In genomic region chr5:125410501-125411162, GRCh38 we compare ENCODE assay signal across 8 cellular contexts.
DNase-seq lines count a peak whose midpoint lies in the region; ATAC-seq and TF ChIP-seq lines count a peak whose summit lies in the region.

No MANE protein-coding gene starts in this region.

- no peaks in the 10 kb centered on the region for H3K9me3 ChIP-seq in tibial artery

- POLR2A ChIA-PET in WTC11 (lab: Charles Lee): no interaction called here

- no peaks in the 10 kb centered on the region for H3K27me3 ChIP-seq in tibial artery

- 0 out of 2 replicates have a peak, but pooled peaks cover 3% of the 10 kb centered on the region for H3K36me3 Mint-ChIP-seq in WTC11
- H3K36me3 Mint-ChIP-seq in activated T-cell treated with anti-CD3 and anti-CD28 coated beads, Interleukin-2, amount 50 U/mL, for 72 hours (ENCODE audit: insufficient read depth in 2 of 2): no peaks in the 10 kb centered on the region

- TF ChIP-seq CTCF in WTC11 (IDR thresholded peaks at IDR 0.05): no peak
- no peak for TF ChIP-seq CTCF in tibial artery (IDR thresholded peaks at IDR 0.05)

- no peaks in the 10 kb centered on the region for H3K36me3 ChIP-seq in tibial artery

- no peaks in the 10 kb centered on the region for H3K27me3 Mint-ChIP-seq in WTC11 (ENCODE audit: low read depth)
- H3K27me3 Mint-ChIP-seq in activated T-cell treated with anti-CD3 and anti-CD28 coated beads, Interleukin-2, amount 50 U/mL, for 72 hours (ENCODE audit: low read depth): no peaks in the 10 kb centered on the region

- intact Hi-C loops in tibial artery (cut with DNase I; ENCODE audit: low total_unique reads): no loop called here

- H3K4me3 Mint-ChIP-seq in WTC11: no peak overlapping the region
- H3K4me3 Mint-ChIP-seq in activated T-cell treated with anti-CD3 and anti-CD28 coated beads, Interleukin-2, amount 50 U/mL, for 72 hours: no peak overlapping the region

- H3K4me1 Mint-ChIP-seq in WTC11: peaks cover 74% of the 10 kb centered on the region
- peaks cover 7% of the 10 kb centered on the region for H3K4me1 Mint-ChIP-seq in activated T-cell treated with anti-CD3 and anti-CD28 coated beads, Interleukin-2, amount 50 U/mL, for 72 hours (ENCODE audit: low read depth)

- H3K9me3 Mint-ChIP-seq in WTC11: peaks cover 9% of the 10 kb centered on the region; the same call in 1 of the 2 replicates
- peaks cover 0 to 2% of the 10 kb centered on the region in 2 donors for H3K9me3 Mint-ChIP-seq in activated T-cell treated with anti-CD3 and anti-CD28 coated beads, Interleukin-2, amount 50 U/mL, for 72 hours

- H3K4me1 ChIP-seq in tibial artery: peaks cover 0 to 50% (median 29%) of the 10 kb centered on the region in 4 donors

- DNase-seq in DMS53 (lab: John Stamatoyannopoulos, UW) (peak; percentile 47), DMS53 treated with DMSO at 0.1 percent for 48 hours (lab: John Stamatoyannopoulos, UW; ENCODE audit: unreplicated experiment) (no peak), WTC11 (ENCODE audit: low spot score) (no peak), inferior parietal cortex (ENCODE audit: extremely low spot score) (peak; percentile 65), tibial artery (no peak), cerebellar nuclear complex (lab: John Stamatoyannopoulos, UW) (no peak)
- no peak for DNase-seq in activated T-cell treated with anti-CD3 and anti-CD28 coated beads, Interleukin-2, amount 50 U/mL, for 72 hours

- ATAC-seq in WTC11: no peak
- ATAC-seq in activated T-cell treated with anti-CD3 and anti-CD28 coated beads, Interleukin-2, amount 50 U/mL, for 72 hours (replicated peaks in 1 of 2): no peak
- no peak for ATAC-seq in HG02678 (IDR thresholded peaks at IDR 0.05; ENCODE audit: unreplicated experiment)

- H3K27ac ChIP-seq in tibial artery: peak overlapping the region; percentile 23 to 47

- CTCF ChIA-PET in WTC11 (lab: Charles Lee): interaction anchor here (1.2 kb wide), 1 partner anchor 425 kb away, joined by 7 read pairs; no protein-coding TSS in a partner anchor

- no peak overlapping the region for H3K4me3 ChIP-seq in tibial artery

- H3K27ac Mint-ChIP-seq in WTC11: peak overlapping the region; percentile 18; the same call in 1 of the 2 replicates
- no peak overlapping the region for H3K27ac Mint-ChIP-seq in activated T-cell treated with anti-CD3 and anti-CD28 coated beads, Interleukin-2, amount 50 U/mL, for 72 hours

TF ChIP-seq in WTC11, 78 proteins besides CTCF, POLR2A, EP300 and RAD21 (continues in another document):
- TF ChIP-seq ZNF263 (CRISPR knock-in tag; IDR thresholded peaks at IDR 0.05; ENCODE audit: low read depth) (no peak), CBFB (CRISPR knock-in tag; IDR thresholded peaks at IDR 0.05; ENCODE audit: low read depth) (no peak), FOXK1 (CRISPR knock-in tag; IDR thresholded peaks at IDR 0.05) (no peak), ZNF317 (CRISPR knock-in tag; IDR thresholded peaks at IDR 0.05; ENCODE audit: borderline replicate concordance, low read depth) (no peak), E2F4 (CRISPR knock-in tag; IDR thresholded peaks at IDR 0.05; ENCODE audit: borderline replicate concordance, low read depth) (no peak), EMX1 (CRISPR knock-in tag; IDR thresholded peaks at IDR 0.05) (no peak), MAX (CRISPR knock-in tag; IDR thresholded peaks at IDR 0.05) (no peak), ETV6 (CRISPR knock-in tag; IDR thresholded peaks at IDR 0.05) (no peak), GTF2I (CRISPR knock-in tag; conservative IDR thresholded peaks at IDR 0.05) (no peak), E2F1 (CRISPR knock-in tag; IDR thresholded peaks at IDR 0.05) (no peak), RELA (CRISPR knock-in tag; IDR thresholded peaks at IDR 0.05; ENCODE audit: borderline replicate concordance) (no peak), JAZF1 (CRISPR knock-in tag; IDR thresholded peaks at IDR 0.05) (no peak)
- TF ChIP-seq, protein P1, sequence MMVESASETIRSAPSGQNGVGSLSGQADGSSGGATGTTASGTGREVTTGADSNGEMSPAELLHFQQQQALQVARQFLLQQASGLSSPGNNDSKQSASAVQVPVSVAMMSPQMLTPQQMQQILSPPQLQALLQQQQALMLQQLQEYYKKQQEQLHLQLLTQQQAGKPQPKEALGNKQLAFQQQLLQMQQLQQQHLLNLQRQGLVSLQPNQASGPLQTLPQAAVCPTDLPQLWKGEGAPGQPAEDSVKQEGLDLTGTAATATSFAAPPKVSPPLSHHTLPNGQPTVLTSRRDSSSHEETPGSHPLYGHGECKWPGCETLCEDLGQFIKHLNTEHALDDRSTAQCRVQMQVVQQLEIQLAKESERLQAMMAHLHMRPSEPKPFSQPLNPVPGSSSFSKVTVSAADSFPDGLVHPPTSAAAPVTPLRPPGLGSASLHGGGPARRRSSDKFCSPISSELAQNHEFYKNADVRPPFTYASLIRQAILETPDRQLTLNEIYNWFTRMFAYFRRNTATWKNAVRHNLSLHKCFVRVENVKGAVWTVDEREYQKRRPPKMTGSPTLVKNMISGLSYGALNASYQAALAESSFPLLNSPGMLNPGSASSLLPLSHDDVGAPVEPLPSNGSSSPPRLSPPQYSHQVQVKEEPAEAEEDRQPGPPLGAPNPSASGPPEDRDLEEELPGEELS (CRISPR knock-in tag; IDR thresholded peaks at IDR 0.05): no peak
- TF ChIP-seq, protein P2, sequence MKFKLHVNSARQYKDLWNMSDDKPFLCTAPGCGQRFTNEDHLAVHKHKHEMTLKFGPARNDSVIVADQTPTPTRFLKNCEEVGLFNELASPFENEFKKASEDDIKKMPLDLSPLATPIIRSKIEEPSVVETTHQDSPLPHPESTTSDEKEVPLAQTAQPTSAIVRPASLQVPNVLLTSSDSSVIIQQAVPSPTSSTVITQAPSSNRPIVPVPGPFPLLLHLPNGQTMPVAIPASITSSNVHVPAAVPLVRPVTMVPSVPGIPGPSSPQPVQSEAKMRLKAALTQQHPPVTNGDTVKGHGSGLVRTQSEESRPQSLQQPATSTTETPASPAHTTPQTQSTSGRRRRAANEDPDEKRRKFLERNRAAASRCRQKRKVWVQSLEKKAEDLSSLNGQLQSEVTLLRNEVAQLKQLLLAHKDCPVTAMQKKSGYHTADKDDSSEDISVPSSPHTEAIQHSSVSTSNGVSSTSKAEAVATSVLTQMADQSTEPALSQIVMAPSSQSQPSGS (CRISPR knock-in tag; IDR thresholded peaks at IDR 0.05; ENCODE audit: borderline replicate concordance, low read depth): no peak
- TF ChIP-seq, protein P3, sequence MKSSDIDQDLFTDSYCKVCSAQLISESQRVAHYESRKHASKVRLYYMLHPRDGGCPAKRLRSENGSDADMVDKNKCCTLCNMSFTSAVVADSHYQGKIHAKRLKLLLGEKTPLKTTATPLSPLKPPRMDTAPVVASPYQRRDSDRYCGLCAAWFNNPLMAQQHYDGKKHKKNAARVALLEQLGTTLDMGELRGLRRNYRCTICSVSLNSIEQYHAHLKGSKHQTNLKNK (CRISPR knock-in tag; IDR thresholded peaks at IDR 0.05): no peak
- TF ChIP-seq, protein P4, sequence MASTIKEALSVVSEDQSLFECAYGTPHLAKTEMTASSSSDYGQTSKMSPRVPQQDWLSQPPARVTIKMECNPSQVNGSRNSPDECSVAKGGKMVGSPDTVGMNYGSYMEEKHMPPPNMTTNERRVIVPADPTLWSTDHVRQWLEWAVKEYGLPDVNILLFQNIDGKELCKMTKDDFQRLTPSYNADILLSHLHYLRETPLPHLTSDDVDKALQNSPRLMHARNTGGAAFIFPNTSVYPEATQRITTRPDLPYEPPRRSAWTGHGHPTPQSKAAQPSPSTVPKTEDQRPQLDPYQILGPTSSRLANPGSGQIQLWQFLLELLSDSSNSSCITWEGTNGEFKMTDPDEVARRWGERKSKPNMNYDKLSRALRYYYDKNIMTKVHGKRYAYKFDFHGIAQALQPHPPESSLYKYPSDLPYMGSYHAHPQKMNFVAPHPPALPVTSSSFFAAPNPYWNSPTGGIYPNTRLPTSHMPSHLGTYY (CRISPR knock-in tag; IDR thresholded peaks at IDR 0.05): no peak

Comparison
In these comparisons a context has a peak if more than half of its experiments do, and no peak if none do; other contexts are left out.
1. DNase-seq: peak in DMS53 (single experiment) and inferior parietal cortex (single experiment); none in DMS53 treated with DMSO at 0.1 percent for 48 hours (single experiment), WTC11 (single experiment), tibial artery (0 of 2), activated T-cell treated with anti-CD3 and anti-CD28 coated beads, Interleukin-2, amount 50 U/mL, for 72 hours (0 of 2) and cerebellar nuclear complex (0 of 2).